ENCODE assay signal across 4 cellular contexts in genomic region chr4:143849296-143849695, GRCh38. TPM values are rescaled to one million over a fixed set of nuclear protein-coding genes. Genes with fewer than 3 reads are reported as not detected.
"Had no signal": no experiment of that assay in that cellular context is flagged by ENCODE, and none has a peak within 500 bp of the region (broad histone marks: within the 10 kb centered on the region; RNA-seq: fewer than 3 reads in every experiment).

No MANE protein-coding gene starts in this region.

RNA-seq across cellular contexts. Expression of gene GYPE, which starts 56.1 kb away (rescaled TPM):
- total RNA-seq: LHCN-M2, M059J, OCI-LY7, PC-3 had no signal
